In the genomic region with DNA sequence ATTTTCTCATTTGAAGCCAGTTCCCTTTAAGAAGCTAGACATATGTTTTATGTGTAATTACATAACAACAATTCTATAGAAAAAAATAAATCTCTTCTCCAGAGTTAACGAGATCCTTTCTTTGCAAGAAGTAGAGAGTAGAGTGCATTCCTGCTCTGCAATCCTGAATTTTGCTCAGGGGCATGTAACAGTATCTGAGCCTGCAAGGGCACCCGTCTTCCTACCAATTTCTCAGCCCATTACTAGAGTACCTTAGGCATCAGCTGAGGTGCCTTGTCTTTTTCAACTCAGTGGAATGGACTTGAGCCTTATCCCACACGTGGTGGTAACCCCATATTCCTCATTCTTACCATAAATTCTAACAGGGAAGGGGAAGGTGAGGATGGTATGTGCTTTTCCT, we compare ENCODE assay signal across 24 cellular contexts.
"Had no signal": no experiment of that assay in that cellular context is flagged by ENCODE, and none has a peak within 500 bp of the region (broad histone marks: within the 10 kb centered on the region; RNA-seq: fewer than 3 reads in every experiment).

No MANE protein-coding gene starts in this region.

- H3K4me3 ChIP-seq: K562 had no signal

- H3K27ac Mint-ChIP-seq: activated CD4-positive, alpha-beta memory T cell treated with anti-CD3 and anti-CD28 coated beads for 36 hours; activated CD4-positive, alpha-beta T cell treated with anti-CD3 and anti-CD28 coated beads, Interleukin-2, amount 10 ng/mL, durations not matched to agents 7 days and 5 days; activated naive CD4-positive, alpha-beta T cell treated with anti-CD3 and anti-CD28 coated beads, Interleukin-2, amount 10 ng/mL, durations not matched to agents 7 days and 5 days; activated naive CD8-positive, alpha-beta T cell treated with anti-CD3 and anti-CD28 coated beads, Interleukin-2, amount 10 ng/mL, durations not matched to agents 7 days and 5 days; activated T-cell treated with anti-CD3 and anti-CD28 coated beads, Interleukin-2, amount 50 U/mL, for 72 hours; activated T-helper 2 cell treated with anti-CD3 and anti-CD28 coated beads, Interferon-gamma antibody, Interleukin-2, Interleukin-4, amounts not matched to agents 10 μg/mL and 5 μg/mL and 100 μg/mL, durations not matched to agents 14 hours and 24 hours and 36 hours; T-cell had no signal

- H3K4me3 Mint-ChIP-seq: activated CD4-positive, alpha-beta memory T cell treated with anti-CD3 and anti-CD28 coated beads for 36 hours; activated CD4-positive, alpha-beta T cell treated with anti-CD3 and anti-CD28 coated beads, Interleukin-2, amount 10 ng/mL, durations not matched to agents 7 days and 5 days; activated naive CD4-positive, alpha-beta T cell treated with anti-CD3 and anti-CD28 coated beads, Interleukin-2, amount 10 ng/mL, durations not matched to agents 7 days and 5 days; activated naive CD8-positive, alpha-beta T cell treated with anti-CD3 and anti-CD28 coated beads, Interleukin-2, amount 10 ng/mL, durations not matched to agents 7 days and 5 days; activated T-cell treated with anti-CD3 and anti-CD28 coated beads, Interleukin-2, amount 50 U/mL, for 72 hours; central memory CD8-positive, alpha-beta T cell; T-cell had no signal

- H3K4me1 Mint-ChIP-seq: activated CD4-positive, alpha-beta T cell treated with anti-CD3 and anti-CD28 coated beads, Interleukin-2, amount 10 ng/mL, durations not matched to agents 7 days and 5 days; activated naive CD4-positive, alpha-beta T cell treated with anti-CD3 and anti-CD28 coated beads, Interleukin-2, amount 10 ng/mL, durations not matched to agents 7 days and 5 days; activated naive CD8-positive, alpha-beta T cell treated with anti-CD3 and anti-CD28 coated beads, Interleukin-2, amount 10 ng/mL, durations not matched to agents 7 days and 5 days; central memory CD8-positive, alpha-beta T cell; T-cell had no signal

- ATAC-seq: activated T-cell treated with anti-CD3 and anti-CD28 coated beads, Interleukin-2, amount 50 U/mL, for 72 hours; K562; T-cell had no signal

- DNase-seq: activated CD4-positive, alpha-beta memory T cell treated with anti-CD3 and anti-CD28 coated beads for 36 hours; activated CD4-positive, alpha-beta T cell treated with anti-CD3 and anti-CD28 coated beads, Interleukin-2, amount 10 ng/mL, durations not matched to agents 7 days and 5 days; activated CD4-positive, CD25-positive, alpha-beta regulatory T cell; activated CD8-positive, alpha-beta memory T cell treated with anti-CD3 and anti-CD28 coated beads for 24 hours; activated gamma-delta T cell treated with Interleukin-2 at 50 U/mL for 16 hours; activated naive CD4-positive, alpha-beta T cell treated with anti-CD3 and anti-CD28 coated beads, Interleukin-2, amount 10 ng/mL, durations not matched to agents 7 days and 5 days; activated naive CD8-positive, alpha-beta T cell treated with anti-CD3 and anti-CD28 coated beads, Interleukin-2, amount 10 ng/mL, durations not matched to agents 7 days and 5 days; activated T-cell treated with anti-CD3 and anti-CD28 coated beads, Interleukin-2, amount 50 U/mL, for 72 hours; aorta; Kasumi-1; NCI-H1092 treated with DMSO at 0.1 percent for 48 hours; NCI-H1417 treated with DMSO at 0.1 percent for 48 hours; NCI-H187; NCI-H2081; NCI-H446; NCI-H524; NCI-H82; SIG-M5; T-cell; T-helper 2 cell; T1000 had no signal

- H3K36me3 Mint-ChIP-seq: activated CD4-positive, alpha-beta memory T cell treated with anti-CD3 and anti-CD28 coated beads for 36 hours; activated naive CD4-positive, alpha-beta T cell treated with anti-CD3 and anti-CD28 coated beads, Interleukin-2, amount 10 ng/mL, durations not matched to agents 7 days and 5 days; T-cell had no signal

- H3K27me3 Mint-ChIP-seq: activated CD4-positive, alpha-beta memory T cell treated with anti-CD3 and anti-CD28 coated beads for 36 hours; activated CD4-positive, alpha-beta T cell treated with anti-CD3 and anti-CD28 coated beads, Interleukin-2, amount 10 ng/mL, durations not matched to agents 7 days and 5 days; activated naive CD4-positive, alpha-beta T cell treated with anti-CD3 and anti-CD28 coated beads, Interleukin-2, amount 10 ng/mL, durations not matched to agents 7 days and 5 days; central memory CD8-positive, alpha-beta T cell; T-cell had no signal

- H3K9me3 Mint-ChIP-seq: activated CD4-positive, alpha-beta memory T cell treated with anti-CD3 and anti-CD28 coated beads for 36 hours; activated CD4-positive, alpha-beta T cell treated with anti-CD3 and anti-CD28 coated beads, Interleukin-2, amount 10 ng/mL, durations not matched to agents 7 days and 5 days; activated naive CD4-positive, alpha-beta T cell treated with anti-CD3 and anti-CD28 coated beads, Interleukin-2, amount 10 ng/mL, durations not matched to agents 7 days and 5 days; activated naive CD8-positive, alpha-beta T cell treated with anti-CD3 and anti-CD28 coated beads, Interleukin-2, amount 10 ng/mL, durations not matched to agents 7 days and 5 days; activated T-cell treated with anti-CD3 and anti-CD28 coated beads, Interleukin-2, amount 50 U/mL, for 72 hours; activated T-helper 2 cell treated with anti-CD3 and anti-CD28 coated beads, Interferon-gamma antibody, Interleukin-2, Interleukin-4, amounts not matched to agents 10 μg/mL and 5 μg/mL and 100 μg/mL, durations not matched to agents 14 hours and 24 hours and 36 hours; T-cell had no signal
